ENCODE assay signal across 1 cellular context in genomic region chr3:173008978-173009377, GRCh38.
TF ChIP-seq lines count a peak whose summit lies in the region.

No MANE protein-coding gene starts in this region.

TF ChIP-seq in WTC11, 78 proteins besides CTCF, POLR2A, EP300 and RAD21 (continued from another document):
- TF ChIP-seq USF2 (CRISPR knock-in tag; IDR thresholded peaks at IDR 0.05) (no peak), ZNF396 (CRISPR knock-in tag; IDR thresholded peaks at IDR 0.05; ENCODE audit: borderline replicate concordance) (no peak), STAT6 (CRISPR knock-in tag; conservative IDR thresholded peaks at IDR 0.05; ENCODE audit: low read depth) (no peak), ZNF416 (CRISPR knock-in tag; IDR thresholded peaks at IDR 0.05) (no peak), PREB (CRISPR knock-in tag; IDR thresholded peaks at IDR 0.05; ENCODE audit: borderline replicate concordance) (no peak), RORB (CRISPR knock-in tag; IDR thresholded peaks at IDR 0.05) (no peak), NR3C1 (CRISPR knock-in tag; conservative IDR thresholded peaks at IDR 0.05; ENCODE audit: low read depth) (no peak), ESRRA (CRISPR knock-in tag; IDR thresholded peaks at IDR 0.05; ENCODE audit: borderline replicate concordance) (no peak), ZNF532 (CRISPR knock-in tag; IDR thresholded peaks at IDR 0.05; ENCODE audit: borderline replicate concordance) (no peak)
